ENCODE assay signal across 10 cellular contexts in genomic region chr14:65352964-65353530, GRCh38. TPM values are rescaled to one million over a fixed set of nuclear protein-coding genes. Genes with fewer than 3 reads are reported as not detected.
DNase-seq lines count a peak whose midpoint lies in the region; ATAC-seq and TF ChIP-seq lines count a peak whose summit lies in the region.
"Had no signal": no experiment of that assay in that cellular context is flagged by ENCODE, and none has a peak within 500 bp of the region (broad histone marks: within the 10 kb centered on the region; RNA-seq: fewer than 3 reads in every experiment).

No MANE protein-coding gene starts in this region.

- no peaks in the 10 kb centered on the region for H3K9me3 ChIP-seq in colonic mucosa

- no peaks in the 10 kb centered on the region for H3K9me3 Mint-ChIP-seq in activated naive CD4-positive, alpha-beta T cell treated with anti-CD3 and anti-CD28 coated beads, Interleukin-2, amount 50 U/mL, for 24 hours
- no peaks in the 10 kb centered on the region for H3K9me3 Mint-ChIP-seq in stimulated activated naive CD8-positive, alpha-beta T cell treated with anti-CD3 and anti-CD28 coated beads, Interleukin-15, Interleukin-2, amounts not matched to agents 100 ng/mL and 50 ng/mL, for 24 hours
- H3K9me3 Mint-ChIP-seq: CD4-positive, alpha-beta T cell had no signal

- no peak for ATAC-seq in HG02623 (IDR thresholded peaks at IDR 0.05; ENCODE audit: unreplicated experiment)

- H3K9ac ChIP-seq in colonic mucosa (ENCODE audit: low read depth in 2 of 2, low read length in 2 of 2), result no peak overlapping the region

- TF ChIP-seq CTCF in NB4 (IDR thresholded peaks at IDR 0.05; ENCODE audit: low read depth, low read length) (no peak), colonic mucosa (IDR thresholded peaks at IDR 0.05) (no peak)

- no peaks in the 10 kb centered on the region for H3K27me3 Mint-ChIP-seq in activated naive CD4-positive, alpha-beta T cell treated with anti-CD3 and anti-CD28 coated beads, Interleukin-2, amount 50 U/mL, for 24 hours
- no peaks in the 10 kb centered on the region for H3K27me3 Mint-ChIP-seq in stimulated activated naive CD8-positive, alpha-beta T cell treated with anti-CD3 and anti-CD28 coated beads, Interleukin-15, Interleukin-2, amounts not matched to agents 100 ng/mL and 50 ng/mL, for 24 hours
- H3K27me3 Mint-ChIP-seq: CD4-positive, alpha-beta T cell had no signal

- H3K4me3 ChIP-seq in NB4 (ENCODE audit: low read depth, low read length) (no peak overlapping the region), colonic mucosa (no peak overlapping the region)

- peaks cover 24% of the 10 kb centered on the region for H3K4me1 Mint-ChIP-seq in activated naive CD4-positive, alpha-beta T cell treated with anti-CD3 and anti-CD28 coated beads, Interleukin-2, amount 50 U/mL, for 24 hours
- peaks cover 57% of the 10 kb centered on the region for H3K4me1 Mint-ChIP-seq in stimulated activated naive CD8-positive, alpha-beta T cell treated with anti-CD3 and anti-CD28 coated beads, Interleukin-15, Interleukin-2, amounts not matched to agents 100 ng/mL and 50 ng/mL, for 24 hours (ENCODE audit: low read depth)

- no peak overlapping the region for H3K4me3 Mint-ChIP-seq in activated naive CD4-positive, alpha-beta T cell treated with anti-CD3 and anti-CD28 coated beads, Interleukin-2, amount 50 U/mL, for 24 hours
- no peak overlapping the region for H3K4me3 Mint-ChIP-seq in stimulated activated naive CD8-positive, alpha-beta T cell treated with anti-CD3 and anti-CD28 coated beads, Interleukin-15, Interleukin-2, amounts not matched to agents 100 ng/mL and 50 ng/mL, for 24 hours
- H3K4me3 Mint-ChIP-seq: CD4-positive, alpha-beta T cell had no signal

- no peaks in the 10 kb centered on the region for H3K4me1 ChIP-seq in colonic mucosa

- peaks cover 7% of the 10 kb centered on the region for H3K36me3 Mint-ChIP-seq in activated naive CD4-positive, alpha-beta T cell treated with anti-CD3 and anti-CD28 coated beads, Interleukin-2, amount 50 U/mL, for 24 hours
- H3K36me3 Mint-ChIP-seq in stimulated activated naive CD8-positive, alpha-beta T cell treated with anti-CD3 and anti-CD28 coated beads, Interleukin-15, Interleukin-2, amounts not matched to agents 100 ng/mL and 50 ng/mL, for 24 hours (ENCODE audit: low read depth), result peaks cover 38% of the 10 kb centered on the region

- intact Hi-C loops in colonic mucosa (cut with DNase I), result no loop called here

- H3K27ac Mint-ChIP-seq in activated naive CD4-positive, alpha-beta T cell treated with anti-CD3 and anti-CD28 coated beads, Interleukin-2, amount 50 U/mL, for 24 hours, result peak overlapping the region; percentile 41
- peak overlapping the region; percentile 46 for H3K27ac Mint-ChIP-seq in stimulated activated naive CD8-positive, alpha-beta T cell treated with anti-CD3 and anti-CD28 coated beads, Interleukin-15, Interleukin-2, amounts not matched to agents 100 ng/mL and 50 ng/mL, for 24 hours
- H3K27ac Mint-ChIP-seq: CD4-positive, alpha-beta T cell had no signal

- H3K36me3 ChIP-seq in colonic mucosa, result no peaks in the 10 kb centered on the region

- H3K27me3 ChIP-seq in colonic mucosa, result no peaks in the 10 kb centered on the region

- no peak overlapping the region for H3K27ac ChIP-seq in colonic mucosa

- DNase-seq in activated naive CD4-positive, alpha-beta T cell treated with Interleukin-2 at 50 U/mL for 16 hours, result no peak
- DNase-seq in NB4 (ENCODE audit: low read depth), result peak; percentile 18
- DNase-seq in colonic mucosa, result peak; percentile 50
- DNase-seq in COR-L47 (lab: John Stamatoyannopoulos, UW), result no peak
- no peak for DNase-seq in hippocampal formation (lab: John Stamatoyannopoulos, UW)
- DNase-seq: CD4-positive, alpha-beta T cell; KBM-7 had no signal

- TF ChIP-seq POLR2A in NB4 (IDR thresholded peaks at IDR 0.05; ENCODE audit: extremely low read depth, insufficient read length), result no peak

RNA-seq across cellular contexts. Expression of gene FUT8, which starts 59.5 kb away (rescaled TPM):
- 10 to 100 TPM; 28.8 to 37.2 TPM for total RNA-seq in colonic mucosa

Comparison
In these comparisons a context has a peak if more than half of its experiments do, and no peak if none do; other contexts are left out.
1. DNase-seq: peak in NB4 (single experiment) and colonic mucosa (single experiment); none in activated naive CD4-positive, alpha-beta T cell treated with Interleukin-2 at 50 U/mL for 16 hours (single experiment), COR-L47 (single experiment) and hippocampal formation (0 of 2).